11 cellular contexts compared by ENCODE assay signal in the genomic region with DNA sequence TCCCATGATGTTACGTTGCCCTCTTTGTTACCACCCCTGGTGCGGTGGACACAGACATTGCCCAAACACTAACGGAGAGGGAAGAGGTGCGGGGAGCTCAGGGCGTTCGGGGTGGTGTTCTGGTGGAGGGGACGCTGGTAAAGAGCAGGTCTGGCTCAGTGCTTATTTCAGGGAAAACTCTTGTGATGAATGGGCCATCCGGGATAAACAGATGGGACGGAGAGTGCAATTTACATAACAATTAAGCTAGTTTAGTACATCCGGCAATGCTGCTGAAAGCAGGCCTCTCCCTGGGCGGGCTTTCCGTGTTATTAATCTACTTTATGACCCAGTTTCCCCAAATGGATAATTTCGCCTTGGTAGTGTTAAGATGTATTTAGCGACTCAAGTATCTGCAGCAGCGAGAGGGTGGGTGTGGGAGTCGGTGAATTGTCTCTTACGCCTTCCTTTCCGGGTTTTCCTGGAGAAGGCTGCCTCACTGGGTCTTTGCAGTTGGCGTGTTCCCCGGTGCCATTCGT. TPM values are rescaled to one million over a fixed set of nuclear protein-coding genes. Genes with fewer than 3 reads are reported as not detected.
DNase-seq lines count a peak whose midpoint lies in the region; ATAC-seq, FAIRE-seq and TF ChIP-seq lines count a peak whose summit lies in the region.
"Had no signal": no experiment of that assay in that cellular context is flagged by ENCODE, and none has a peak within 500 bp of the region (broad histone marks: within the 10 kb centered on the region; RNA-seq: fewer than 3 reads in every experiment).

No MANE protein-coding gene starts in this region.

- peak overlapping the region; percentile 8 for H2AFZ ChIP-seq in neural cell (ENCODE audit: low read depth, low read length)

- H3K27me3 ChIP-seq in heart left ventricle (no peaks in the 10 kb centered on the region), neural cell (ENCODE audit: insufficient read depth, low read depth, low read length) (no peaks in the 10 kb centered on the region), upper lobe of right lung (no peaks in the 10 kb centered on the region)

- intact Hi-C loops in heart left ventricle (cut with DNase I) (loop anchor here in 1 of 10 donors (5.0 kb wide), 1 partner anchor 40 kb away; no protein-coding TSS in a partner anchor), Right ventricle myocardium superior (cut with DNase I) (no loop called here), upper lobe of right lung (cut with DNase I) (no loop called here)

- H3K4me2 ChIP-seq in neural cell (ENCODE audit: low read length) = no peak overlapping the region

- peak overlapping the region in 6 of 12 donors; percentile 6 to 25 (median 14) for H3K4me3 ChIP-seq in heart left ventricle
- H3K4me3 ChIP-seq in neural cell (ENCODE audit: low read length) = peak overlapping the region; percentile 44
- H3K4me3 ChIP-seq in upper lobe of right lung = no peak overlapping the region

- no peak overlapping the region for H3K9ac ChIP-seq in neural cell (ENCODE audit: low read length)

- TF ChIP-seq POLR2A in heart left ventricle (IDR thresholded peaks at IDR 0.05) = no peak

- H3F3A ChIP-seq in neural cell (ENCODE audit: insufficient read depth, low read length, poor library complexity, severe bottlenecking) = no peaks in the 10 kb centered on the region

- no peak for TF ChIP-seq RAD21 in neural cell (conservative IDR thresholded peaks at IDR 0.05)

- no peak for TF ChIP-seq CTCF in heart left ventricle (IDR thresholded peaks at IDR 0.05)
- TF ChIP-seq CTCF in neural cell (IDR thresholded peaks at IDR 0.05; ENCODE audit: poor library complexity, severe bottlenecking) = no peak
- no peak for TF ChIP-seq CTCF in upper lobe of right lung (IDR thresholded peaks at IDR 0.05)

- peak; percentile 80 for FAIRE-seq in endometrium (lab: Jason Lieb, UNC)
- FAIRE-seq in urothelium cell line (lab: Jason Lieb, UNC) = no peak
- no peak for FAIRE-seq in RCC 7860 (lab: Jason Lieb, UNC)

- ATAC-seq in heart left ventricle = peak in 2 of 4 donors; percentile 8 to 44
- ATAC-seq in Right ventricle myocardium superior (ENCODE audit: poor library complexity) = no peak
- no peak for ATAC-seq in upper lobe of right lung
- ATAC-seq in HG03571 (IDR thresholded peaks at IDR 0.05; ENCODE audit: unreplicated experiment) = no peak

- H3K9me2 ChIP-seq in neural cell (ENCODE audit: insufficient read depth, low read length) = no peaks in the 10 kb centered on the region

- no peaks in the 10 kb centered on the region for H4K20me1 ChIP-seq in neural cell (ENCODE audit: insufficient read depth)

- H3K36me3 ChIP-seq in heart left ventricle (peaks cover 0 to 6% (median 0%) of the 10 kb centered on the region in 9 donors), neural cell (ENCODE audit: insufficient read depth, low read length) (no peaks in the 10 kb centered on the region), upper lobe of right lung (no peaks in the 10 kb centered on the region)

- no peaks in the 10 kb centered on the region for H3K9me3 ChIP-seq in heart left ventricle
- H3K9me3 ChIP-seq in neural cell (ENCODE audit: low read length) = no peaks in the 10 kb centered on the region
- no peaks in the 10 kb centered on the region for H3K9me3 ChIP-seq in upper lobe of right lung

- TF ChIP-seq EP300 in neural cell (conservative IDR thresholded peaks at IDR 0.05; ENCODE audit: poor library complexity, severe bottlenecking) = no peak

- DNase-seq in heart left ventricle = no peak
- DNase-seq in Right ventricle myocardium superior = no peak
- DNase-seq in upper lobe of right lung = no peak
- no peak for DNase-seq in urothelium cell line (ENCODE audit: low spot score)
- no peak for DNase-seq in RCC 7860 (ENCODE audit: low spot score)
- DNase-seq: ACHN, foreskin melanocyte, NCI-H146 had no signal

- H3K79me2 ChIP-seq in neural cell (replicated peaks; ENCODE audit: insufficient read depth, low read length) = peaks cover 8% of the 10 kb centered on the region

- H3K27ac ChIP-seq in heart left ventricle (peak overlapping the region in 11 of 12 donors; percentile 33 to 78 (median 61)), neural cell (ENCODE audit: low read length) (no peak overlapping the region), upper lobe of right lung (peak overlapping the region; percentile 55)

- WGBS in heart left ventricle, 4 donors = 58 to 64% (median 60%) methylated on average over 21 of the region's 21 CpGs

- peaks cover 9 to 80% (median 48%) of the 10 kb centered on the region in 12 donors for H3K4me1 ChIP-seq in heart left ventricle
- peaks cover 46% of the 10 kb centered on the region for H3K4me1 ChIP-seq in upper lobe of right lung

TF ChIP-seq in neural cell, 6 proteins besides CTCF, POLR2A, EP300 and RAD21:
- TF ChIP-seq SMC3 (conservative IDR thresholded peaks at IDR 0.05; ENCODE audit: poor library complexity) = no peak
- no peak for TF ChIP-seq POLR2AphosphoS5 (IDR thresholded peaks at IDR 0.05)
- TF ChIP-seq, protein P1, sequence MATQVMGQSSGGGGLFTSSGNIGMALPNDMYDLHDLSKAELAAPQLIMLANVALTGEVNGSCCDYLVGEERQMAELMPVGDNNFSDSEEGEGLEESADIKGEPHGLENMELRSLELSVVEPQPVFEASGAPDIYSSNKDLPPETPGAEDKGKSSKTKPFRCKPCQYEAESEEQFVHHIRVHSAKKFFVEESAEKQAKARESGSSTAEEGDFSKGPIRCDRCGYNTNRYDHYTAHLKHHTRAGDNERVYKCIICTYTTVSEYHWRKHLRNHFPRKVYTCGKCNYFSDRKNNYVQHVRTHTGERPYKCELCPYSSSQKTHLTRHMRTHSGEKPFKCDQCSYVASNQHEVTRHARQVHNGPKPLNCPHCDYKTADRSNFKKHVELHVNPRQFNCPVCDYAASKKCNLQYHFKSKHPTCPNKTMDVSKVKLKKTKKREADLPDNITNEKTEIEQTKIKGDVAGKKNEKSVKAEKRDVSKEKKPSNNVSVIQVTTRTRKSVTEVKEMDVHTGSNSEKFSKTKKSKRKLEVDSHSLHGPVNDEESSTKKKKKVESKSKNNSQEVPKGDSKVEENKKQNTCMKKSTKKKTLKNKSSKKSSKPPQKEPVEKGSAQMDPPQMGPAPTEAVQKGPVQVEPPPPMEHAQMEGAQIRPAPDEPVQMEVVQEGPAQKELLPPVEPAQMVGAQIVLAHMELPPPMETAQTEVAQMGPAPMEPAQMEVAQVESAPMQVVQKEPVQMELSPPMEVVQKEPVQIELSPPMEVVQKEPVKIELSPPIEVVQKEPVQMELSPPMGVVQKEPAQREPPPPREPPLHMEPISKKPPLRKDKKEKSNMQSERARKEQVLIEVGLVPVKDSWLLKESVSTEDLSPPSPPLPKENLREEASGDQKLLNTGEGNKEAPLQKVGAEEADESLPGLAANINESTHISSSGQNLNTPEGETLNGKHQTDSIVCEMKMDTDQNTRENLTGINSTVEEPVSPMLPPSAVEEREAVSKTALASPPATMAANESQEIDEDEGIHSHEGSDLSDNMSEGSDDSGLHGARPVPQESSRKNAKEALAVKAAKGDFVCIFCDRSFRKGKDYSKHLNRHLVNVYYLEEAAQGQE (IDR thresholded peaks at IDR 0.05; ENCODE audit: borderline replicate concordance) = no peak

RNA-seq across cellular contexts. Expression of a gene that starts 25.1 kb away (rescaled TPM):
- total RNA-seq in heart left ventricle = 10 to 100 TPM; 12.4 to 43.7 (median 22.5) TPM
- 1 to 10 TPM; 9.3 to 9.4 TPM for polyA plus RNA-seq in heart left ventricle
- total RNA-seq in Right ventricle myocardium superior = 16.8 TPM
- 7.4 and 7.7 TPM in 2 replicates for polyA plus RNA-seq in neural cell
- 32.5 and 35.8 TPM in 2 replicates for polyA minus RNA-seq in neural cell
- total RNA-seq in upper lobe of right lung = 33.3 TPM
